In the genomic region with DNA sequence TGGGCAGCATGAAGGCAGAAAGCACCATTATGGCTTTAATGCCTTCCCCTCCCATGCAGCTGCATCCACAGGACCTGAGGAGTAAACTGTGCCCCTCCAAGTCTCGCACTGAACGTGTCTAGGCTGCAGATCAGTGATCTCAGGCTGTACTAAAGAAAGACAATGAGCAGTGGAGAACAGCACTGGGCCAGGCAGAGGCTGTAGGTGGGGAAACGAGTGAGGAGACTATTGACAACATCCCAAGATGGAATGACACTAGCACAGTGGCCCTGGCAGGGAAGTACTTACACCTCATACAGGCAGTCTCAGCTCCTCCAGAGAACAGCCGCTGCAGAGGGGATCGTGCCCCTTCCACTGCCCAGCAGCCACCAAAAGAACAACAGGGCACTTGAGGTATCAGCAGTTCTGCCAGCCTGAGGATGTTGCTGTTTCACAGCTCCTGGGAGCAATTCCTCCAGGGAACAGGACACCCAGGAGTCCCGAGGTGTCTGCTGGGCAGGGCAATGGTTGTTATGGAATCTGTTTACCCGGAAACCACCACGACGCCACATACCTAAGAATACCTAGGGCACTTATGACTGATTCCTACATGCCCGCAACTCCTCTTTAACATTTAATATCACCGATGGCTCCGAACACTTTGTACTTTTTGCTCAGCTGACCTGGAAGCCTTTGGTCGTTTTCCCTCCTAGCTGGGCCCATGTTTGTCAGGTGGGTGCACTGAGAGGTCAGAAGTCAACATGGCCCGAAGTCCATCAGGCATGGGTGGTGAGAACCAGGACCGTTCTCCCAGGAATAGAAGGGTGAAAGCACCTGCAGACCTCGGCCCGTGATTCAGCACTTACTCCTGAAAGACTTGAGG, we compare ENCODE assay signal across 12 cellular contexts.
DNase-seq lines count a peak whose midpoint lies in the region; ATAC-seq and TF ChIP-seq lines count a peak whose summit lies in the region.
"Had no signal": no experiment of that assay in that cellular context is flagged by ENCODE, and none has a peak within 500 bp of the region (broad histone marks: within the 10 kb centered on the region; RNA-seq: fewer than 3 reads in every experiment).

No MANE protein-coding gene starts in this region.

- no peaks in the 10 kb centered on the region for H4K20me1 ChIP-seq in neural progenitor cell (ENCODE audit: low read depth)

- no peak overlapping the region for H3K4me3 ChIP-seq in CD4-positive, alpha-beta memory T cell (ENCODE audit: low read length in 2 of 2)
- H3K4me3 ChIP-seq in RWPE2 (ENCODE audit: severe bottlenecking): no peak overlapping the region
- no peak overlapping the region for H3K4me3 ChIP-seq in esophagus (ENCODE audit: low read depth in 1 of 2, low read length in 2 of 2)
- H3K4me3 ChIP-seq in neural progenitor cell: no peak overlapping the region
- no peak overlapping the region for H3K4me3 ChIP-seq in effector memory CD4-positive, alpha-beta T cell (ENCODE audit: insufficient read depth, low read depth, low read length, poor library complexity, severe bottlenecking)
- H3K4me3 ChIP-seq: heart right ventricle had no signal

- POLR2A ChIA-PET in CD4-positive, alpha-beta memory T cell (lab: Charles Lee; ENCODE audit: partially characterized antibody): no interaction called here

- peak; percentile 81 for ATAC-seq in RWPE2 (ENCODE audit: low read depth)

- H3K4me3 Mint-ChIP-seq in CD4-positive, alpha-beta memory T cell: peak overlapping the region in 6 of 8 donors; percentile 26 to 55 (median 46)
- H3K4me3 Mint-ChIP-seq in neural progenitor cell: no peak overlapping the region

- no peaks in the 10 kb centered on the region for H3K27me3 Mint-ChIP-seq in CD4-positive, alpha-beta memory T cell
- H3K27me3 Mint-ChIP-seq in neural progenitor cell (ENCODE audit: insufficient read depth, low read depth): peaks cover 5% of the 10 kb centered on the region
- H3K27me3 Mint-ChIP-seq: CD4-positive, CD25-positive, alpha-beta regulatory T cell had no signal

- H3K9ac ChIP-seq in neural progenitor cell: no peak overlapping the region

- H3K27me3 ChIP-seq in CD4-positive, alpha-beta memory T cell (ENCODE audit: insufficient read depth, low read length): no peaks in the 10 kb centered on the region
- H3K27me3 ChIP-seq in RWPE2 (ENCODE audit: insufficient read depth, poor library complexity, severe bottlenecking) (no peaks in the 10 kb centered on the region), esophagus (ENCODE audit: control insufficient read depth in 1 of 2, insufficient read depth in 2 of 2, low read length in 2 of 2) (no peaks in the 10 kb centered on the region), neural progenitor cell (no peaks in the 10 kb centered on the region)
- H3K27me3 ChIP-seq in effector memory CD4-positive, alpha-beta T cell (replicated peaks; ENCODE audit: control insufficient read depth, insufficient read depth, low read length, poor library complexity, severe bottlenecking): no peaks in the 10 kb centered on the region
- H3K27me3 ChIP-seq: heart right ventricle had no signal

- 52 to 68% methylated on average over 17 of the region's 17 CpGs for WGBS in esophagus, 2 donors

- H3K4me1 Mint-ChIP-seq in CD4-positive, alpha-beta memory T cell: peaks cover 23 to 59% (median 37%) of the 10 kb centered on the region in 4 donors
- peaks cover 59% of the 10 kb centered on the region for H3K4me1 Mint-ChIP-seq in neural progenitor cell

- no peaks in the 10 kb centered on the region for H3F3A ChIP-seq in neural progenitor cell (ENCODE audit: low read depth)

- TF ChIP-seq CTCF in RWPE2 (IDR thresholded peaks at IDR 0.05; ENCODE audit: poor library complexity, severe bottlenecking) (no peak), neural progenitor cell (IDR thresholded peaks at IDR 0.05) (no peak)

- peaks cover 25% of the 10 kb centered on the region for H3K4me1 ChIP-seq in CD4-positive, alpha-beta memory T cell (ENCODE audit: insufficient read depth, low read length)
- H3K4me1 ChIP-seq in RWPE2 (ENCODE audit: insufficient read depth, poor library complexity, severe bottlenecking): peaks cover 17% of the 10 kb centered on the region
- peaks cover 2 to 20% of the 10 kb centered on the region in 2 donors for H3K4me1 ChIP-seq in esophagus (ENCODE audit: control insufficient read depth in 2 of 2, insufficient read depth in 2 of 2, low read length in 1 of 2)
- H3K4me1 ChIP-seq in neural progenitor cell: peaks cover 9% of the 10 kb centered on the region
- H3K4me1 ChIP-seq in effector memory CD4-positive, alpha-beta T cell (ENCODE audit: control insufficient read depth, insufficient read depth, low read length, poor library complexity, severe bottlenecking): peaks cover 6% of the 10 kb centered on the region

- peaks cover 0 to under 1% (median 0%) of the 10 kb centered on the region in 8 donors for H3K9me3 Mint-ChIP-seq in CD4-positive, alpha-beta memory T cell
- H3K9me3 Mint-ChIP-seq in neural progenitor cell: no peaks in the 10 kb centered on the region

- H3K36me3 Mint-ChIP-seq in CD4-positive, alpha-beta memory T cell: no peaks in the 10 kb centered on the region
- H3K36me3 Mint-ChIP-seq in neural progenitor cell: peaks cover 3% of the 10 kb centered on the region
- H3K36me3 Mint-ChIP-seq: CD4-positive, CD25-positive, alpha-beta regulatory T cell had no signal

- intact Hi-C loops in CD4-positive, alpha-beta memory T cell (cut with micrococcal nuclease): no loop called here

- no peak for DNase-seq in CD4-positive, alpha-beta memory T cell
- DNase-seq in RWPE2 (ENCODE audit: low spot score) (no peak), neural progenitor cell (ENCODE audit: low spot score) (no peak), NCI-H345 treated with DMSO at 0.1 percent for 48 hours (lab: John Stamatoyannopoulos, UW; ENCODE audit: unreplicated experiment) (no peak), GM19240 (ENCODE audit: insufficient read length, low spot score) (no peak), NCI-H187 (lab: John Stamatoyannopoulos, UW) (no peak)
- no peak for DNase-seq in effector memory CD4-positive, alpha-beta T cell
- DNase-seq: activated CD4-positive, alpha-beta T cell treated with anti-CD3 and anti-CD28 coated beads for 48 hours; heart right ventricle; Karpas-422 had no signal

- no peaks in the 10 kb centered on the region for H3K79me2 ChIP-seq in neural progenitor cell (ENCODE audit: low read depth)

- no peak overlapping the region for H3K4me2 ChIP-seq in neural progenitor cell

- H3K36me3 ChIP-seq in CD4-positive, alpha-beta memory T cell (ENCODE audit: insufficient read depth, low read length): no peaks in the 10 kb centered on the region
- H3K36me3 ChIP-seq in RWPE2 (ENCODE audit: low read depth): no peaks in the 10 kb centered on the region
- peaks cover 0 to 3% of the 10 kb centered on the region in 2 donors for H3K36me3 ChIP-seq in esophagus (ENCODE audit: control insufficient read depth in 2 of 2, insufficient read depth in 2 of 2, low read length in 1 of 2)
- no peaks in the 10 kb centered on the region for H3K36me3 ChIP-seq in neural progenitor cell
- H3K36me3 ChIP-seq in effector memory CD4-positive, alpha-beta T cell (ENCODE audit: control insufficient read depth, insufficient read depth, low read length): no peaks in the 10 kb centered on the region
- H3K36me3 ChIP-seq: heart right ventricle had no signal

- no peak overlapping the region for H2AFZ ChIP-seq in neural progenitor cell (replicated peaks)

- CTCF ChIA-PET in CD4-positive, alpha-beta memory T cell (lab: Charles Lee; ENCODE audit: partially characterized antibody): no interaction called here

- H3K27ac Mint-ChIP-seq in CD4-positive, alpha-beta memory T cell: peak overlapping the region; percentile 13 to 91 (median 82)
- peak overlapping the region; percentile 29 for H3K27ac Mint-ChIP-seq in neural progenitor cell

- H3K9me3 ChIP-seq in CD4-positive, alpha-beta memory T cell (ENCODE audit: control insufficient read depth in 1 of 2, low read length in 2 of 2): no peaks in the 10 kb centered on the region
- no peaks in the 10 kb centered on the region for H3K9me3 ChIP-seq in RWPE2 (ENCODE audit: severe bottlenecking)
- no peaks in the 10 kb centered on the region for H3K9me3 ChIP-seq in esophagus (ENCODE audit: control insufficient read depth in 2 of 2, insufficient read depth in 1 of 2, low read depth in 1 of 2, low read length in 1 of 2)
- H3K9me3 ChIP-seq in neural progenitor cell (ENCODE audit: low read depth): no peaks in the 10 kb centered on the region
- no peaks in the 10 kb centered on the region for H3K9me3 ChIP-seq in effector memory CD4-positive, alpha-beta T cell (ENCODE audit: control insufficient read depth, low read length)
- H3K9me3 ChIP-seq: heart right ventricle had no signal

- H3K27ac ChIP-seq in CD4-positive, alpha-beta memory T cell (ENCODE audit: low read depth, low read length): no peak overlapping the region
- H3K27ac ChIP-seq in RWPE2 (ENCODE audit: poor library complexity, severe bottlenecking) (peak overlapping the region; percentile 8), esophagus (ENCODE audit: low read depth in 2 of 2, low read length in 1 of 2) (peak overlapping the region; percentile 24 to 81), neural progenitor cell (no peak overlapping the region)
- H3K27ac ChIP-seq in effector memory CD4-positive, alpha-beta T cell (ENCODE audit: insufficient read depth, low read length, poor library complexity, severe bottlenecking): no peak overlapping the region
- H3K27ac ChIP-seq: heart right ventricle had no signal

Comparison
In these comparisons a context has a peak if more than half of its experiments do, and no peak if none do; other contexts are left out.
1. H3K27ac ChIP-seq: peak in RWPE2 (single experiment) and esophagus (2 of 2); none in CD4-positive, alpha-beta memory T cell (single experiment), neural progenitor cell (single experiment) and effector memory CD4-positive, alpha-beta T cell (single experiment).